In genomic region chr2:99481941-99482340, GRCh38 we compare ENCODE assay signal across 1 cellular context.
A peak's percentile ranks its signal among the peaks of the same experiment; 100 is the strongest.
TF ChIP-seq lines count a peak whose summit lies in the region.

No MANE protein-coding gene starts in this region.

TF ChIP-seq in K562, 482 proteins besides CTCF, POLR2A, EP300 and RAD21 (continued from another document):
- TF ChIP-seq, protein P1, sequence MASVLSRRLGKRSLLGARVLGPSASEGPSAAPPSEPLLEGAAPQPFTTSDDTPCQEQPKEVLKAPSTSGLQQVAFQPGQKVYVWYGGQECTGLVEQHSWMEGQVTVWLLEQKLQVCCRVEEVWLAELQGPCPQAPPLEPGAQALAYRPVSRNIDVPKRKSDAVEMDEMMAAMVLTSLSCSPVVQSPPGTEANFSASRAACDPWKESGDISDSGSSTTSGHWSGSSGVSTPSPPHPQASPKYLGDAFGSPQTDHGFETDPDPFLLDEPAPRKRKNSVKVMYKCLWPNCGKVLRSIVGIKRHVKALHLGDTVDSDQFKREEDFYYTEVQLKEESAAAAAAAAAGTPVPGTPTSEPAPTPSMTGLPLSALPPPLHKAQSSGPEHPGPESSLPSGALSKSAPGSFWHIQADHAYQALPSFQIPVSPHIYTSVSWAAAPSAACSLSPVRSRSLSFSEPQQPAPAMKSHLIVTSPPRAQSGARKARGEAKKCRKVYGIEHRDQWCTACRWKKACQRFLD (CRISPR knock-in tag; IDR thresholded peaks at IDR 0.05), result no peak
- TF ChIP-seq NFYB (IDR thresholded peaks at IDR 0.05; ENCODE audit: extremely low read depth, insufficient read length) (no peak), HDAC8 (tag; IDR thresholded peaks at IDR 0.05) (no peak), POLR2AphosphoS5 (IDR thresholded peaks at IDR 0.05; ENCODE audit: control insufficient read depth, insufficient read depth, low read depth, low read length) (peak; percentile 28; the same call in 1 of the 2 replicates), PKNOX1 (IDR thresholded peaks at IDR 0.05) (no peak), PCBP1 (IDR thresholded peaks at IDR 0.05; ENCODE audit: low read depth, low read length, poor library complexity, severe bottlenecking) (no peak), ASH1L (IDR thresholded peaks at IDR 0.05; ENCODE audit: borderline replicate concordance, low read depth, partially characterized antibody) (no peak), DIDO1 (tag; IDR thresholded peaks at IDR 0.05; ENCODE audit: low read depth) (no peak), NONO (IDR thresholded peaks at IDR 0.05; ENCODE audit: low read depth in 2 of 2, low read length in 1 of 2) (no peak), RCOR1 (IDR thresholded peaks at IDR 0.05; ENCODE audit: borderline replicate concordance in 1 of 2, low read depth in 2 of 2, low read length in 2 of 2) (no peak)
- TF ChIP-seq, protein P2, sequence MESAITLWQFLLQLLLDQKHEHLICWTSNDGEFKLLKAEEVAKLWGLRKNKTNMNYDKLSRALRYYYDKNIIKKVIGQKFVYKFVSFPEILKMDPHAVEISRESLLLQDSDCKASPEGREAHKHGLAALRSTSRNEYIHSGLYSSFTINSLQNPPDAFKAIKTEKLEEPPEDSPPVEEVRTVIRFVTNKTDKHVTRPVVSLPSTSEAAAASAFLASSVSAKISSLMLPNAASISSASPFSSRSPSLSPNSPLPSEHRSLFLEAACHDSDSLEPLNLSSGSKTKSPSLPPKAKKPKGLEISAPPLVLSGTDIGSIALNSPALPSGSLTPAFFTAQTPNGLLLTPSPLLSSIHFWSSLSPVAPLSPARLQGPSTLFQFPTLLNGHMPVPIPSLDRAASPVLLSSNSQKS (CRISPR knock-in tag; IDR thresholded peaks at IDR 0.05), result no peak
- TF ChIP-seq, protein P3, sequence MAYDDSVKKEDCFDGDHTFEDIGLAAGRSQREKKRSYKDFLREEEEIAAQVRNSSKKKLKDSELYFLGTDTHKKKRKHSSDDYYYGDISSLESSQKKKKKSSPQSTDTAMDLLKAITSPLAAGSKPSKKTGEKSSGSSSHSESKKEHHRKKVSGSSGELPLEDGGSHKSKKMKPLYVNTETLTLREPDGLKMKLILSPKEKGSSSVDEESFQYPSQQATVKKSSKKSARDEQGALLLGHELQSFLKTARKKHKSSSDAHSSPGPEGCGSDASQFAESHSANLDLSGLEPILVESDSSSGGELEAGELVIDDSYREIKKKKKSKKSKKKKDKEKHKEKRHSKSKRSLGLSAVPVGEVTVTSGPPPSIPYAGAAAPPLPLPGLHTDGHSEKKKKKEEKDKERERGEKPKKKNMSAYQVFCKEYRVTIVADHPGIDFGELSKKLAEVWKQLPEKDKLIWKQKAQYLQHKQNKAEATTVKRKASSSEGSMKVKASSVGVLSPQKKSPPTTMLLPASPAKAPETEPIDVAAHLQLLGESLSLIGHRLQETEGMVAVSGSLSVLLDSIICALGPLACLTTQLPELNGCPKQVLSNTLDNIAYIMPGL (CRISPR knock-in tag; IDR thresholded peaks at IDR 0.05), result no peak
- TF ChIP-seq, protein P4, sequence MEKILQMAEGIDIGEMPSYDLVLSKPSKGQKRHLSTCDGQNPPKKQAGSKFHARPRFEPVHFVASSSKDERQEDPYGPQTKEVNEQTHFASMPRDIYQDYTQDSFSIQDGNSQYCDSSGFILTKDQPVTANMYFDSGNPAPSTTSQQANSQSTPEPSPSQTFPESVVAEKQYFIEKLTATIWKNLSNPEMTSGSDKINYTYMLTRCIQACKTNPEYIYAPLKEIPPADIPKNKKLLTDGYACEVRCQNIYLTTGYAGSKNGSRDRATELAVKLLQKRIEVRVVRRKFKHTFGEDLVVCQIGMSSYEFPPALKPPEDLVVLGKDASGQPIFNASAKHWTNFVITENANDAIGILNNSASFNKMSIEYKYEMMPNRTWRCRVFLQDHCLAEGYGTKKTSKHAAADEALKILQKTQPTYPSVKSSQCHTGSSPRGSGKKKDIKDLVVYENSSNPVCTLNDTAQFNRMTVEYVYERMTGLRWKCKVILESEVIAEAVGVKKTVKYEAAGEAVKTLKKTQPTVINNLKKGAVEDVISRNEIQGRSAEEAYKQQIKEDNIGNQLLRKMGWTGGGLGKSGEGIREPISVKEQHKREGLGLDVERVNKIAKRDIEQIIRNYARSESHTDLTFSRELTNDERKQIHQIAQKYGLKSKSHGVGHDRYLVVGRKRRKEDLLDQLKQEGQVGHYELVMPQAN (IDR thresholded peaks at IDR 0.05; ENCODE audit: borderline replicate concordance), result no peak
- TF ChIP-seq, protein P5, sequence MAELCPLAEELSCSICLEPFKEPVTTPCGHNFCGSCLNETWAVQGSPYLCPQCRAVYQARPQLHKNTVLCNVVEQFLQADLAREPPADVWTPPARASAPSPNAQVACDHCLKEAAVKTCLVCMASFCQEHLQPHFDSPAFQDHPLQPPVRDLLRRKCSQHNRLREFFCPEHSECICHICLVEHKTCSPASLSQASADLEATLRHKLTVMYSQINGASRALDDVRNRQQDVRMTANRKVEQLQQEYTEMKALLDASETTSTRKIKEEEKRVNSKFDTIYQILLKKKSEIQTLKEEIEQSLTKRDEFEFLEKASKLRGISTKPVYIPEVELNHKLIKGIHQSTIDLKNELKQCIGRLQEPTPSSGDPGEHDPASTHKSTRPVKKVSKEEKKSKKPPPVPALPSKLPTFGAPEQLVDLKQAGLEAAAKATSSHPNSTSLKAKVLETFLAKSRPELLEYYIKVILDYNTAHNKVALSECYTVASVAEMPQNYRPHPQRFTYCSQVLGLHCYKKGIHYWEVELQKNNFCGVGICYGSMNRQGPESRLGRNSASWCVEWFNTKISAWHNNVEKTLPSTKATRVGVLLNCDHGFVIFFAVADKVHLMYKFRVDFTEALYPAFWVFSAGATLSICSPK (IDR thresholded peaks at IDR 0.05; ENCODE audit: borderline replicate concordance), result peak; percentile 88; the same call in 1 of the 2 replicates
